33 cellular contexts compared by ENCODE assay signal in genomic region chr7:128309124-128309523, GRCh38. TPM values are rescaled to one million over a fixed set of nuclear protein-coding genes. Genes with fewer than 3 reads are reported as not detected.
"Had no signal": no experiment of that assay in that cellular context is flagged by ENCODE, and none has a peak within 500 bp of the region (broad histone marks: within the 10 kb centered on the region; RNA-seq: fewer than 3 reads in every experiment).

No MANE protein-coding gene starts in this region.

- ATAC-seq: natural killer cell; psoas muscle; right cardiac atrium; sciatic nerve; stimulated activated memory B cell treated with anti-CD40 and anti-IgM and Interleukin-4, amounts not matched to agents 10 μg/mL and 1 μg/mL and 100 μg/mL, for 72 hours; stimulated activated naive CD8-positive, alpha-beta T cell treated with anti-CD3 and anti-CD28 coated beads, Interleukin-15, amount 100 ng/mL, for 72 hours; stimulated activated naive CD8-positive, alpha-beta T cell treated with anti-CD3 and anti-CD28 coated beads, Interleukin-15, Interleukin-2, amounts not matched to agents 100 U/mL and 50 U/mL, for 24 hours; upper lobe of right lung had no signal

- H3K36me3 ChIP-seq: ovary, uterus had no signal

- H3K4me2 ChIP-seq: neural progenitor cell, smooth muscle cell had no signal

- H3K27ac ChIP-seq: ovary, parathyroid adenoma, psoas muscle, skin epidermis, spleen, suprapubic skin, testis, tibial artery, transverse colon, upper lobe of right lung, uterus had no signal

- H3K27ac Mint-ChIP-seq: natural killer cell; nephron; neural progenitor cell; progenitor cell of endocrine pancreas; stimulated activated memory B cell treated with anti-CD40 and anti-IgM and Interleukin-4, amounts not matched to agents 10 μg/mL and 1 μg/mL and 100 μg/mL, for 72 hours; type B pancreatic cell had no signal

- DNase-seq: natural killer cell; occipital lobe; ovary; posterior cingulate gyrus; psoas muscle; right cardiac atrium; spleen; stimulated activated CD4-positive, alpha-beta T cell treated with anti-CD3 and anti-CD28 coated beads, Interleukin-12 subunit alpha, Interleukin-12 subunit beta, amount 100 ng/mL, for 4 hours; stimulated activated CD4-positive, alpha-beta T cell treated with anti-CD3 and anti-CD28 coated beads, Interleukin-1b, Interleukin-23, amount 100 ng/mL, for 48 hours; stimulated activated CD4-positive, alpha-beta T cell treated with anti-CD3 and anti-CD28 coated beads, Interleukin-4, amount 100 ng/mL, for 1 hour; stimulated activated CD4-positive, alpha-beta T cell treated with anti-CD3 and anti-CD28 coated beads, Interleukin-4, amount 100 ng/mL, for 4 hours; stimulated activated CD8-positive, alpha-beta memory T cell treated with anti-CD3 and anti-CD28 coated beads, Interleukin-4, amount 100 ng/mL, for 48 hours; stimulated activated naive CD4-positive, alpha-beta T cell; stimulated activated naive CD8-positive, alpha-beta T cell treated with anti-CD3 and anti-CD28 coated beads, Interleukin-15, amount 100 ng/mL, for 72 hours; stimulated activated naive CD8-positive, alpha-beta T cell treated with anti-CD3 and anti-CD28 coated beads, Interleukin-15, Interleukin-2, amounts not matched to agents 100 U/mL and 50 U/mL, for 24 hours; substantia nigra; testis; tibial artery; transverse colon; upper lobe of right lung; uterus had no signal

- H3K4me1 ChIP-seq: psoas muscle, spleen, suprapubic skin, testis, tibial artery, transverse colon, upper lobe of right lung, uterus had no signal

- H3K79me2 ChIP-seq: parathyroid adenoma had no signal

- H3K27me3 Mint-ChIP-seq: progenitor cell of endocrine pancreas; stimulated activated memory B cell treated with anti-CD40 and anti-IgM and Interleukin-4, amounts not matched to agents 10 μg/mL and 1 μg/mL and 100 μg/mL, for 72 hours; stimulated activated naive CD8-positive, alpha-beta T cell treated with anti-CD3 and anti-CD28 coated beads, Interleukin-15, amount 100 ng/mL, for 72 hours; type B pancreatic cell had no signal

- H3K9me3 ChIP-seq: ovary, psoas muscle, spleen, suprapubic skin, testis, tibial artery, transverse colon, upper lobe of right lung, uterus had no signal

- H3K4me3 Mint-ChIP-seq: natural killer cell; nephron; neural progenitor cell; stimulated activated memory B cell treated with anti-CD40 and anti-IgM and Interleukin-4, amounts not matched to agents 10 μg/mL and 1 μg/mL and 100 μg/mL, for 72 hours; stimulated activated naive CD8-positive, alpha-beta T cell treated with anti-CD3 and anti-CD28 coated beads, Interleukin-15, amount 100 ng/mL, for 72 hours; type B pancreatic cell had no signal

- H2AFZ ChIP-seq: neural progenitor cell, parathyroid adenoma had no signal

- H3K4me3 ChIP-seq: neural progenitor cell, ovary, psoas muscle, skin epidermis, smooth muscle cell, spleen, suprapubic skin, testis, tibial artery, transverse colon, upper lobe of right lung, uterus had no signal

- H3K9ac ChIP-seq: neural progenitor cell, parathyroid adenoma had no signal

- H3K9me3 Mint-ChIP-seq: natural killer cell; nephron; neural progenitor cell; stimulated activated memory B cell treated with anti-CD40 and anti-IgM and Interleukin-4, amounts not matched to agents 10 μg/mL and 1 μg/mL and 100 μg/mL, for 72 hours; stimulated activated naive CD8-positive, alpha-beta T cell treated with anti-CD3 and anti-CD28 coated beads, Interleukin-15, amount 100 ng/mL, for 72 hours; type B pancreatic cell had no signal

- H3K4me1 Mint-ChIP-seq: nephron; neural progenitor cell; stimulated activated memory B cell treated with anti-CD40 and anti-IgM and Interleukin-4, amounts not matched to agents 10 μg/mL and 1 μg/mL and 100 μg/mL, for 72 hours; stimulated activated naive CD8-positive, alpha-beta T cell treated with anti-CD3 and anti-CD28 coated beads, Interleukin-15, amount 100 ng/mL, for 72 hours had no signal

- H3K27me3 ChIP-seq: neural progenitor cell, ovary, spleen, suprapubic skin, testis, tibial artery, transverse colon, upper lobe of right lung, uterus had no signal

RNA-seq across cellular contexts. Expression of gene PRRT4, which starts 52.4 kb away (rescaled TPM):
- total RNA-seq: osteoblast, renal cortical epithelial cell had no signal
